Comparison of ENCODE assay signal across 17 cellular contexts in the genomic region with DNA sequence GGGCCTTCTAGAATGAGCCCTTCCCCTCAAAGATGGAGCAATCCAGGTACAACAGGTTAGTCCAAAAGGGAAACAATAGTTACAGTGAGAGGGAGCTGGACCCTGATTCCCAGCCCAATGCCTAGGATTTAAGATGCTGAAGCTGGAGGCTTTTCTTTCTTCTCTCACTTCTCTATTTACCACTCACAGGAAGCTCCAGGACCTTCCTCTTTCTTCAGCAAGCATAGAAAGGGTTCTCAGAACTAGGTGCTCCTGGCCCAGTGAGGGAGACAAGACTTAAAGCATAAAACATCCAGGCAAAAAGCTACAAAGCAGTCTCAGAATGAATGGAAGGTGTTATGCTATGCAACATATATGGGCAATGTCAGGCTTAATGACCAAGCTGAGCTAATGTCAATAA.
DNase-seq lines count a peak whose midpoint lies in the region; ATAC-seq and TF ChIP-seq lines count a peak whose summit lies in the region.
"Had no signal": no experiment of that assay in that cellular context is flagged by ENCODE, and none has a peak within 500 bp of the region (broad histone marks: within the 10 kb centered on the region; RNA-seq: fewer than 3 reads in every experiment).

No MANE protein-coding gene starts in this region.

- no peaks in the 10 kb centered on the region for H3K79me2 ChIP-seq in mammary epithelial cell (ENCODE audit: insufficient read depth, low read length)

- BruUV-seq in mammary epithelial cell (replicated peaks; lab: Mats Ljungman, UMichigan) = no TSS peak

- H3K4me2 ChIP-seq in mammary epithelial cell (ENCODE audit: insufficient read depth, low read depth, low read length) = no peak overlapping the region

- dilution Hi-C loops in mammary epithelial cell (cut with HindIII; ENCODE audit: low sequenced_read_pairs) = no loop called here

- DNase-seq in SIG-M5 treated with dmso at 0.1 percent for 504 hours (lab: John Stamatoyannopoulos, UW; ENCODE audit: unreplicated experiment) (peak; percentile 45), SIG-M5 (lab: John Stamatoyannopoulos, UW) (no peak), NB4 (ENCODE audit: low read depth) (peak; percentile 25), mammary epithelial cell (no peak), Peyer's patch (no peak)
- DNase-seq: Calu3; CD8-positive, alpha-beta T cell; GF-D8; GOT3; NCI-H1092; NCI-H1436 treated with DMSO at 0.1 percent for 48 hours; NCI-H2029; NCI-H345; NCI-H524 treated with DMSO at 0.1 percent for 48 hours; SHP77 had no signal

- no peaks in the 10 kb centered on the region for H3K27me3 ChIP-seq in mammary epithelial cell (ENCODE audit: insufficient read depth, low read length)
- H3K27me3 ChIP-seq in Peyer's patch = no peaks in the 10 kb centered on the region

- H3K9me3 ChIP-seq in mammary epithelial cell (replicated peaks; ENCODE audit: insufficient read depth, low read length) = no peaks in the 10 kb centered on the region
- no peaks in the 10 kb centered on the region for H3K9me3 ChIP-seq in Peyer's patch

- no peaks in the 10 kb centered on the region for H4K20me1 ChIP-seq in mammary epithelial cell (ENCODE audit: insufficient read depth, low read length)

- H3K36me3 ChIP-seq in mammary epithelial cell (ENCODE audit: insufficient read depth, low read length) (no peaks in the 10 kb centered on the region), Peyer's patch (no peaks in the 10 kb centered on the region)

- in situ Hi-C loops in mammary epithelial cell (cut with MboI; ENCODE audit: low sequenced_read_pairs in 2 of 2) = no loop called here

- TF ChIP-seq POLR2A in NB4 (IDR thresholded peaks at IDR 0.05; ENCODE audit: extremely low read depth, insufficient read length) (no peak), Peyer's patch (IDR thresholded peaks at IDR 0.05) (no peak)

- no peak for TF ChIP-seq CTCF in NB4 (IDR thresholded peaks at IDR 0.05; ENCODE audit: low read depth, low read length)
- TF ChIP-seq CTCF in VCaP (conservative IDR thresholded peaks at IDR 0.05) = no peak
- TF ChIP-seq CTCF in mammary epithelial cell (conservative IDR thresholded peaks at IDR 0.05 in 1 of 2, IDR thresholded peaks at IDR 0.05 in 1 of 2; ENCODE audit: extremely low read depth in 1 of 2, insufficient read depth in 1 of 2, low read depth in 1 of 2, low read length in 2 of 2) = no peak
- no peak for TF ChIP-seq CTCF in Peyer's patch (IDR thresholded peaks at IDR 0.05)

- H3K27ac ChIP-seq in VCaP (peak overlapping the region; percentile 78; the same call in 1 of the 2 replicates), mammary epithelial cell (ENCODE audit: insufficient read depth, low read depth, low read length) (no peak overlapping the region), Peyer's patch (peak overlapping the region in 1 of 4 donors; percentile 31)

- H3K4me1 ChIP-seq in mammary epithelial cell (ENCODE audit: insufficient read depth, low read length) = no peaks in the 10 kb centered on the region
- peaks cover 0 to 4% (median 0%) of the 10 kb centered on the region in 4 donors for H3K4me1 ChIP-seq in Peyer's patch

- intact Hi-C loops in mammary epithelial cell (cut with micrococcal nuclease) = no loop called here

- H3K4me3 ChIP-seq in NB4 (ENCODE audit: low read depth, low read length) (no peak overlapping the region), mammary epithelial cell (replicated peaks in 1 of 3; ENCODE audit: insufficient read depth in 1 of 3, low read depth in 2 of 3, low read length in 3 of 3) (no peak overlapping the region), Peyer's patch (no peak overlapping the region)

- no peak for ATAC-seq in GM18511 (IDR thresholded peaks at IDR 0.05; ENCODE audit: unreplicated experiment)
- ATAC-seq: CD8-positive, alpha-beta T cell had no signal

- no peak overlapping the region for H2AFZ ChIP-seq in mammary epithelial cell (ENCODE audit: low read depth, low read length)

- H3K9ac ChIP-seq in mammary epithelial cell (ENCODE audit: insufficient read depth, low read length) = no peak overlapping the region

- CTCF ChIA-PET in mammary epithelial cell (lab: Charles Lee; ENCODE audit: low non-redundant PET) = no interaction called here

Comparison
In these comparisons a context has a peak if more than half of its experiments do, and no peak if none do; other contexts are left out.
1. DNase-seq: peak in SIG-M5 treated with dmso at 0.1 percent for 504 hours (single experiment) and NB4 (single experiment); none in SIG-M5 (single experiment), mammary epithelial cell (single experiment) and Peyer's patch (0 of 3).